Comparison of ENCODE assay signal across 29 cellular contexts in genomic region chr16:81675662-81676535, GRCh38.
DNase-seq lines count a peak whose midpoint lies in the region; ATAC-seq, FAIRE-seq and TF ChIP-seq lines count a peak whose summit lies in the region.
"Had no signal": no experiment of that assay in that cellular context is flagged by ENCODE, and none has a peak within 500 bp of the region (broad histone marks: within the 10 kb centered on the region; RNA-seq: fewer than 3 reads in every experiment).

No MANE protein-coding gene starts in this region.

- H3K4me1 ChIP-seq in HepG2 (ENCODE audit: insufficient read depth, low read length), result no peaks in the 10 kb centered on the region
- H3K4me1 ChIP-seq in right lobe of liver, result no peaks in the 10 kb centered on the region
- peaks cover 30% of the 10 kb centered on the region for H3K4me1 ChIP-seq in ovary (ENCODE audit: insufficient read depth)
- H3K4me1 ChIP-seq: BE2C had no signal

- 98% methylated on average over 18 of the region's 18 CpGs for WGBS in HepG2 (ENCODE audit: low lambda C conversion rate)
- whole genome bisulfite sequencing in right lobe of liver (ENCODE audit: insufficient coverage, low coverage, low lambda C conversion rate, missing lambda C conversion rate), result 82% methylated on average over 5 of the region's 18 CpGs
- 19 to 40% (median 29%) methylated on average over 16 to 18 of the region's 18 CpGs for WGBS in ovary, 3 donors

- TF ChIP-seq RAD21 in HepG2 (CRISPR knock-in tag; IDR thresholded peaks at IDR 0.05), result no peak

- no peak overlapping the region for H3K4me3 ChIP-seq in HepG2 (replicated peaks in 1 of 3; ENCODE audit: insufficient read depth in 1 of 3, low read depth in 2 of 3, low read length in 3 of 3)
- no peak overlapping the region for H3K4me3 ChIP-seq in right lobe of liver
- H3K4me3 ChIP-seq in ovary, result no peak overlapping the region
- H3K4me3 ChIP-seq: GM23248, lower lobe of right lung, PC-9, sigmoid colon, thoracic aorta had no signal

- H3K36me3 ChIP-seq in HepG2 (replicated peaks in 1 of 2; ENCODE audit: control insufficient read depth in 1 of 2, insufficient read depth in 2 of 2, low read length in 2 of 2), result peaks cover 61 to 92% of the 10 kb centered on the region in 2 experiments
- H3K36me3 ChIP-seq in right lobe of liver, result peaks cover 0 to 19% (median 4%) of the 10 kb centered on the region in 4 donors
- H3K36me3 ChIP-seq in ovary, result no peaks in the 10 kb centered on the region
- H3K36me3 ChIP-seq: BE2C had no signal

- no peak overlapping the region for H2AFZ ChIP-seq in HepG2 (ENCODE audit: low read length)
- H2AFZ ChIP-seq: GM23248, PC-9 had no signal

- H4K20me1 ChIP-seq in HepG2 (ENCODE audit: insufficient read depth, low read length), result peaks cover 7% of the 10 kb centered on the region; the same call in 1 of the 2 replicates

- TF ChIP-seq POLR2A in HepG2 (IDR thresholded peaks at IDR 0.05; ENCODE audit: insufficient read depth in 1 of 2, low read depth in 2 of 2, low read length in 2 of 2) (no peak), right lobe of liver (IDR thresholded peaks at IDR 0.05) (no peak), ovary (IDR thresholded peaks at IDR 0.05) (no peak)

- CTCF ChIA-PET in HepG2 (lab: Yijun Ruan, JAX; ENCODE audit: low intra/inter-chr PET ratio, low total read pairs), result no interaction called here

- FAIRE-seq in HepG2 (lab: Jason Lieb, UNC), result no peak

- ATAC-seq in HepG2 (no peak), right lobe of liver (no peak), HG02623 (IDR thresholded peaks at IDR 0.05; ENCODE audit: unreplicated experiment) (no peak)
- ATAC-seq: activated naive CD8-positive, alpha-beta T cell treated with anti-CD3 and anti-CD28 coated beads, Interleukin-2, amount 50 U/mL, for 24 hours; lower lobe of right lung had no signal

- H3K4me2 ChIP-seq in HepG2 (ENCODE audit: low read depth, low read length), result no peak overlapping the region
- H3K4me2 ChIP-seq: PC-9 had no signal

- TF ChIP-seq EP300 in HepG2 (IDR thresholded peaks at IDR 0.05; ENCODE audit: low read depth in 2 of 2, low read length in 2 of 2), result no peak
- no peak for TF ChIP-seq EP300 in HepG2 (CRISPR knock-in tag; IDR thresholded peaks at IDR 0.05; ENCODE audit: borderline replicate concordance)
- no peak for TF ChIP-seq EP300 in ovary (IDR thresholded peaks at IDR 0.05)

- no peaks in the 10 kb centered on the region for H3K79me2 ChIP-seq in HepG2 (ENCODE audit: insufficient read depth, low read length)

- no TSS peak for BruUV-seq in HepG2 (replicated peaks; lab: Mats Ljungman, UMichigan)

- H3K9me3 Mint-ChIP-seq in chondrocyte (ENCODE audit: low read depth), result no peaks in the 10 kb centered on the region
- H3K9me3 Mint-ChIP-seq: activated naive CD8-positive, alpha-beta T cell treated with anti-CD3 and anti-CD28 coated beads, Interleukin-2, amount 50 U/mL, for 24 hours; HFFc6 had no signal

- POLR2A ChIA-PET in HepG2 (lab: Yijun Ruan, JAX), result no interaction called here

- intact Hi-C loops in HepG2 (cut with micrococcal nuclease; ENCODE audit: unreplicated experiment) (no loop called here), right lobe of liver (cut with DNase I) (no loop called here), ovary (cut with DNase I) (no loop called here)

- H3K27ac Mint-ChIP-seq in chondrocyte (ENCODE audit: unreplicated experiment), result peak overlapping the region; percentile 27
- H3K27ac Mint-ChIP-seq: activated naive CD8-positive, alpha-beta T cell treated with anti-CD3 and anti-CD28 coated beads, Interleukin-2, amount 50 U/mL, for 24 hours; HFFc6 had no signal

- H3K27me3 ChIP-seq in HepG2 (ENCODE audit: control insufficient read depth in 1 of 2, insufficient read depth in 2 of 2, low read length in 2 of 2) (no peaks in the 10 kb centered on the region), right lobe of liver (no peaks in the 10 kb centered on the region), ovary (no peaks in the 10 kb centered on the region)
- H3K27me3 ChIP-seq: BE2C, sigmoid colon had no signal

- H3K4me3 Mint-ChIP-seq in chondrocyte (ENCODE audit: unreplicated experiment), result no peak overlapping the region
- H3K4me3 Mint-ChIP-seq: activated naive CD8-positive, alpha-beta T cell treated with anti-CD3 and anti-CD28 coated beads, Interleukin-2, amount 50 U/mL, for 24 hours; HFFc6 had no signal

- H3K9me3 ChIP-seq in HepG2 (ENCODE audit: low read length), result no peaks in the 10 kb centered on the region
- H3K9me3 ChIP-seq in right lobe of liver, result no peaks in the 10 kb centered on the region
- no peaks in the 10 kb centered on the region for H3K9me3 ChIP-seq in ovary
- H3K9me3 ChIP-seq: BE2C, lower lobe of right lung, sigmoid colon, thoracic aorta had no signal

- no peak for DNase-seq in HepG2 (ENCODE audit: low spot score)
- no peak for DNase-seq in right lobe of liver
- DNase-seq in chondrocyte (ENCODE audit: low spot score), result no peak
- DNase-seq in ovary, result peak in 3 of 5 donors; percentile 48 to 81 (median 75)
- no peak for DNase-seq in inferior parietal cortex (ENCODE audit: extremely low spot score)
- no peak for DNase-seq in hypothalamus (lab: John Stamatoyannopoulos, UW)
- DNase-seq: ACHN; activated effector memory CD4-positive, alpha-beta T cell treated with Interleukin-2 at 50 U/mL for 16 hours; activated naive CD8-positive, alpha-beta T cell treated with anti-CD3 and anti-CD28 coated beads, Interleukin-2, amount 50 U/mL, for 24 hours; BE2C; cerebellar nuclear complex; DMS153; GM23248; HFFc6; kidney glomerular epithelial cell; lower lobe of right lung; NCI-H1930; NCI-H526; NK-92 treated with Interleukin-12 subunit alpha and Interleukin-12 subunit beta, amount 100 ng/mL, for 24 hours; PC-9; SHP77 treated with DMSO at 0.1 percent for 48 hours; sigmoid colon; stimulated activated CD4-positive, alpha-beta T cell treated with anti-CD3 and anti-CD28 coated beads, Interleukin-4, amount 100 ng/mL, for 4 hours; stimulated activated naive CD4-positive, alpha-beta T cell; SW 1271; T1000 had no signal

- no peaks in the 10 kb centered on the region for H3K27me3 Mint-ChIP-seq in chondrocyte (ENCODE audit: low read depth)
- H3K27me3 Mint-ChIP-seq: activated naive CD8-positive, alpha-beta T cell treated with anti-CD3 and anti-CD28 coated beads, Interleukin-2, amount 50 U/mL, for 24 hours had no signal

- in situ Hi-C loops in HepG2 (cut with HindIII; ENCODE audit: extremely low pct_ligation_motif_present, low pct_unique_long_range_greater_than_20kb), result no loop called here

- H3K27ac ChIP-seq in HepG2 (ENCODE audit: extremely low read length, insufficient read depth, low read length) (no peak overlapping the region), right lobe of liver (no peak overlapping the region), ovary (peak overlapping the region; percentile 33 to 42)
- H3K27ac ChIP-seq: GM23248, HL-60, lower lobe of right lung, PC-9, thoracic aorta had no signal

- TF ChIP-seq CTCF in HepG2 (CRISPR knock-in tag; IDR thresholded peaks at IDR 0.05) (no peak), right lobe of liver (IDR thresholded peaks at IDR 0.05) (no peak), chondrocyte (IDR thresholded peaks at IDR 0.05) (no peak), ovary (IDR thresholded peaks at IDR 0.05) (no peak)

- no peaks in the 10 kb centered on the region for H3K4me1 Mint-ChIP-seq in chondrocyte (ENCODE audit: low read depth)
- H3K4me1 Mint-ChIP-seq: activated naive CD8-positive, alpha-beta T cell treated with anti-CD3 and anti-CD28 coated beads, Interleukin-2, amount 50 U/mL, for 24 hours had no signal

- H3K9ac ChIP-seq in HepG2 (ENCODE audit: insufficient read depth, low read depth, low read length), result no peak overlapping the region
- H3K9ac ChIP-seq: GM23248 had no signal

- H3K36me3 Mint-ChIP-seq in chondrocyte (ENCODE audit: low read depth), result peaks cover 17% of the 10 kb centered on the region

TF ChIP-seq in HepG2, 621 proteins besides CTCF, POLR2A, EP300 and RAD21:
- no peak for TF ChIP-seq TRIM24 (CRISPR knock-in tag; IDR thresholded peaks at IDR 0.05)
- peak; percentile 76 for TF ChIP-seq AGO2 (optimal IDR thresholded peaks at IDR 0.05; ENCODE audit: low read depth, low read length)

Comparison
In these comparisons a context has a peak if more than half of its experiments do, and no peak if none do; other contexts are left out.
1. DNase-seq: peak in ovary (3 of 5); none in HepG2 (single experiment), right lobe of liver (0 of 3), chondrocyte (single experiment), inferior parietal cortex (single experiment) and hypothalamus (0 of 51).
2. H3K27ac ChIP-seq: peak in ovary (2 of 2); none in HepG2 (single experiment) and right lobe of liver (0 of 3).